Comparison of ENCODE assay signal across 15 cellular contexts in genomic region chr6:148514091-148514850, GRCh38.
DNase-seq lines count a peak whose midpoint lies in the region; ATAC-seq and TF ChIP-seq lines count a peak whose summit lies in the region.
"Had no signal": no experiment of that assay in that cellular context is flagged by ENCODE, and none has a peak within 500 bp of the region (broad histone marks: within the 10 kb centered on the region; RNA-seq: fewer than 3 reads in every experiment).

No MANE protein-coding gene starts in this region.

- H3K27ac ChIP-seq in dorsolateral prefrontal cortex = peak overlapping the region; percentile 57 to 98 (median 93)
- H3K27ac ChIP-seq in muscle layer of duodenum (ENCODE audit: low read length) = peak overlapping the region; percentile 56
- H3K27ac ChIP-seq in testis = peak overlapping the region; percentile 34 to 89

- H3K27me3 ChIP-seq in MG63 (no peaks in the 10 kb centered on the region), dorsolateral prefrontal cortex (no peaks in the 10 kb centered on the region), muscle layer of duodenum (ENCODE audit: low read depth, low read length) (no peaks in the 10 kb centered on the region), testis (no peaks in the 10 kb centered on the region)

- 68 to 82% methylated on average over 14 of the region's 14 CpGs for WGBS in testis, 2 donors

- no peak overlapping the region for H3K27ac Mint-ChIP-seq in activated CD8-positive, alpha-beta T cell treated with anti-CD3 and anti-CD28 coated beads for 36 hours
- H3K27ac Mint-ChIP-seq: activated CD4-positive, alpha-beta T cell treated with anti-CD3 and anti-CD28 coated beads for 36 hours; activated T-helper 1 cell treated with anti-CD3 and anti-CD28 coated beads, Interleukin-12 subunit alpha, Interleukin-12 subunit beta, Interleukin-2, Interleukin-4 antibody, amounts not matched to agents 30 ng/mL and 10 ng/mL and 1 ng/mL, durations not matched to agents 14 hours and 24 hours and 36 hours; stimulated activated naive CD8-positive, alpha-beta T cell treated with anti-CD3 and anti-CD28 coated beads, Interleukin-15, Interleukin-2, amounts not matched to agents 100 ng/mL and 50 ng/mL, for 24 hours had no signal

- DNase-seq in MG63 (no peak), dorsolateral prefrontal cortex (no peak), testis (no peak), DMS53 treated with DMSO at 0.1 percent for 48 hours (lab: John Stamatoyannopoulos, UW; ENCODE audit: unreplicated experiment) (no peak), AML-193 (lab: John Stamatoyannopoulos, UW) (no peak), NCI-H1092 (lab: John Stamatoyannopoulos, UW) (no peak)
- no peak for DNase-seq in activated CD8-positive, alpha-beta T cell treated with anti-CD3 and anti-CD28 coated beads for 36 hours
- DNase-seq: activated CD4-positive, alpha-beta T cell treated with anti-CD3 and anti-CD28 coated beads for 36 hours; Calu3; central memory CD4-positive, alpha-beta T cell; occipital lobe; stimulated activated CD4-positive, alpha-beta T cell treated with anti-CD3 and anti-CD28 coated beads, Interleukin-4, amount 100 ng/mL, for 4 hours had no signal

- H3K36me3 Mint-ChIP-seq in activated CD8-positive, alpha-beta T cell treated with anti-CD3 and anti-CD28 coated beads for 36 hours (ENCODE audit: low read depth) = no peaks in the 10 kb centered on the region

- H3K4me1 ChIP-seq in muscle layer of duodenum (ENCODE audit: control insufficient read depth in 1 of 2, insufficient read depth in 2 of 2, low read length in 2 of 2) (peaks cover 0 to 28% of the 10 kb centered on the region in 2 donors), testis (peaks cover 4% of the 10 kb centered on the region)

- H3K36me3 ChIP-seq in MG63 (peaks cover 24% of the 10 kb centered on the region), muscle layer of duodenum (ENCODE audit: control insufficient read depth in 1 of 2, insufficient read depth in 2 of 2, low read length in 2 of 2) (peaks cover 0 to 9% of the 10 kb centered on the region in 2 donors), testis (ENCODE audit: low read depth, missing control alignments) (no peaks in the 10 kb centered on the region)

- H3K9me3 Mint-ChIP-seq in activated CD8-positive, alpha-beta T cell treated with anti-CD3 and anti-CD28 coated beads for 36 hours = no peaks in the 10 kb centered on the region
- H3K9me3 Mint-ChIP-seq: activated T-helper 1 cell treated with anti-CD3 and anti-CD28 coated beads, Interleukin-12 subunit alpha, Interleukin-12 subunit beta, Interleukin-2, Interleukin-4 antibody, amounts not matched to agents 30 ng/mL and 10 ng/mL and 1 ng/mL, durations not matched to agents 14 hours and 24 hours and 36 hours; stimulated activated naive CD8-positive, alpha-beta T cell treated with anti-CD3 and anti-CD28 coated beads, Interleukin-15, Interleukin-2, amounts not matched to agents 100 ng/mL and 50 ng/mL, for 24 hours had no signal

- CTCF ChIA-PET in activated CD8-positive, alpha-beta T cell treated with anti-CD3 and anti-CD28 coated beads for 36 hours (lab: Charles Lee) = no interaction called here

- TF ChIP-seq POLR2A in testis (IDR thresholded peaks at IDR 0.05) = no peak

- ATAC-seq in activated CD8-positive, alpha-beta T cell treated with anti-CD3 and anti-CD28 coated beads for 36 hours = no peak
- ATAC-seq: activated CD4-positive, alpha-beta T cell treated with anti-CD3 and anti-CD28 coated beads for 36 hours had no signal

- POLR2A ChIA-PET in activated CD8-positive, alpha-beta T cell treated with anti-CD3 and anti-CD28 coated beads for 36 hours (lab: Charles Lee) = no interaction called here

- H3K9me3 ChIP-seq in MG63 = no peaks in the 10 kb centered on the region
- no peaks in the 10 kb centered on the region for H3K9me3 ChIP-seq in muscle layer of duodenum (ENCODE audit: control insufficient read depth in 1 of 2, low read length in 2 of 2)
- no peaks in the 10 kb centered on the region for H3K9me3 ChIP-seq in testis

- H3K4me3 ChIP-seq in MG63 (peak overlapping the region; percentile 17), dorsolateral prefrontal cortex (peak overlapping the region in 46 of 59 donors; percentile 1 to 51 (median 28)), muscle layer of duodenum (ENCODE audit: low read depth in 1 of 2, low read length in 2 of 2) (peak overlapping the region in 1 of 2 donors; percentile 30), testis (no peak overlapping the region)

- H3K27me3 Mint-ChIP-seq in activated CD8-positive, alpha-beta T cell treated with anti-CD3 and anti-CD28 coated beads for 36 hours = peaks cover 5% of the 10 kb centered on the region

- TF ChIP-seq CTCF in dorsolateral prefrontal cortex (IDR thresholded peaks at IDR 0.05 in 54 of 56, conservative IDR thresholded peaks at IDR 0.05 in 2 of 56; ENCODE audit: low read depth in 1 of 56, partially characterized antibody in 56 of 56) (peak in 1 of 56 donors; percentile 9), testis (IDR thresholded peaks at IDR 0.05) (no peak)
- TF ChIP-seq CTCF in activated CD8-positive, alpha-beta T cell treated with anti-CD3 and anti-CD28 coated beads for 36 hours (IDR thresholded peaks at IDR 0.05) = no peak

- H3K4me3 Mint-ChIP-seq in activated CD8-positive, alpha-beta T cell treated with anti-CD3 and anti-CD28 coated beads for 36 hours = no peak overlapping the region
- H3K4me3 Mint-ChIP-seq: activated CD4-positive, alpha-beta T cell treated with anti-CD3 and anti-CD28 coated beads for 36 hours; activated T-helper 1 cell treated with anti-CD3 and anti-CD28 coated beads, Interleukin-12 subunit alpha, Interleukin-12 subunit beta, Interleukin-2, Interleukin-4 antibody, amounts not matched to agents 30 ng/mL and 10 ng/mL and 1 ng/mL, durations not matched to agents 14 hours and 24 hours and 36 hours; stimulated activated naive CD8-positive, alpha-beta T cell treated with anti-CD3 and anti-CD28 coated beads, Interleukin-15, Interleukin-2, amounts not matched to agents 100 ng/mL and 50 ng/mL, for 24 hours had no signal

- intact Hi-C loops in dorsolateral prefrontal cortex (cut with DNase I) (no loop called here), testis (cut with DNase I; ENCODE audit: low total_unique reads) (no loop called here)
- intact Hi-C loops in activated CD8-positive, alpha-beta T cell treated with anti-CD3 and anti-CD28 coated beads for 36 hours (cut with micrococcal nuclease) = no loop called here

- H3K4me1 Mint-ChIP-seq in activated CD8-positive, alpha-beta T cell treated with anti-CD3 and anti-CD28 coated beads for 36 hours (ENCODE audit: low read depth) = no peaks in the 10 kb centered on the region
- H3K4me1 Mint-ChIP-seq: activated CD4-positive, alpha-beta T cell treated with anti-CD3 and anti-CD28 coated beads for 36 hours had no signal

Comparison
In these comparisons a context has a peak if more than half of its experiments do, and no peak if none do; other contexts are left out.
1. H3K4me3 ChIP-seq: peak in MG63 (single experiment) and dorsolateral prefrontal cortex (46 of 59); none in testis (0 of 2).
2. Peak in every context shown above with its lines, with median percentiles within 50 percentile points of each other: H3K27ac ChIP-seq.